2 cellular contexts compared by ENCODE assay signal in the genomic region with DNA sequence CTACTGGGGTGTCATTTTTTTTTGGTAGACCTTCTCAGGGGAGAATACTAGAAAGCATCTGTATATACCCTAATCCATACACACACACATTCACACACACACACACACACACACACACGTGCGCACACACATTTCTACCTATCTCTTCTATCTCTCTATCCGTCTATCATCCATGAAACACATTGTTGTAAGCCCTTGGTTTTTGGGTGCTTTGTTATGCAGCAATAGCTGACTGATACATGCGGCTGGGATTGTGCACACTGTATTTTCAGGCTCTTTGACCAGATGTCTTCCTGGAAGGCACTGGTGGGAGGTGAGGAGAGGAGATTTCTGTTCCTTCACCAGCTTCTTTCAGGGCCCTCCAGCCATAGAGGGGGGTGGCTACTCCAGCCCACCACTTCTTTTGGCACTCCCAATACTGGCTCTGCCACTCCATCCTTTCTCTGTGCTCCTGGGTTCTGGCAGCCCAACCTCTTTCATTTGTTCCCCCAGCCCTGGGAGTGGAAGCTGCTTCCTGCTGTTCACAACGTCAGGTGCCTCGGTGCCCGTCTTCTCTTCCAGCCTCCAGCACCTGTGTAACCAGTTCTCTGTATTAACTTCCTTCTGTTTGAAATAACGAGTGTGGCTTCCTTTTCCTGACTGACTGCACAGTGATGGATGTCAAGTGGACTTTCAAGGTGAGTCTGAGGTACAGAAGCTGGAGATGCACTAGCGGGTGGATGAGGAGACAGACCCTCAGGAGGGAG.
TF ChIP-seq lines count a peak whose summit lies in the region.

No MANE protein-coding gene starts in this region.

TF ChIP-seq in HCT116, 20 proteins besides CTCF, POLR2A, EP300 and RAD21:
- peak; percentile 52; the same call in 1 of the 2 replicates for TF ChIP-seq CBX3 (IDR thresholded peaks at IDR 0.05; ENCODE audit: low read depth)
- TF ChIP-seq POLR2AphosphoS5 (IDR thresholded peaks at IDR 0.05; ENCODE audit: low read depth, low read length): no peak

TF ChIP-seq in K562, 482 proteins besides CTCF, POLR2A, EP300 and RAD21 (continues in another document):
- TF ChIP-seq, protein P1, sequence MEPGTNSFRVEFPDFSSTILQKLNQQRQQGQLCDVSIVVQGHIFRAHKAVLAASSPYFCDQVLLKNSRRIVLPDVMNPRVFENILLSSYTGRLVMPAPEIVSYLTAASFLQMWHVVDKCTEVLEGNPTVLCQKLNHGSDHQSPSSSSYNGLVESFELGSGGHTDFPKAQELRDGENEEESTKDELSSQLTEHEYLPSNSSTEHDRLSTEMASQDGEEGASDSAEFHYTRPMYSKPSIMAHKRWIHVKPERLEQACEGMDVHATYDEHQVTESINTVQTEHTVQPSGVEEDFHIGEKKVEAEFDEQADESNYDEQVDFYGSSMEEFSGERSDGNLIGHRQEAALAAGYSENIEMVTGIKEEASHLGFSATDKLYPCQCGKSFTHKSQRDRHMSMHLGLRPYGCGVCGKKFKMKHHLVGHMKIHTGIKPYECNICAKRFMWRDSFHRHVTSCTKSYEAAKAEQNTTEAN (CRISPR knock-in tag; IDR thresholded peaks at IDR 0.05): no peak
- TF ChIP-seq, protein P2, sequence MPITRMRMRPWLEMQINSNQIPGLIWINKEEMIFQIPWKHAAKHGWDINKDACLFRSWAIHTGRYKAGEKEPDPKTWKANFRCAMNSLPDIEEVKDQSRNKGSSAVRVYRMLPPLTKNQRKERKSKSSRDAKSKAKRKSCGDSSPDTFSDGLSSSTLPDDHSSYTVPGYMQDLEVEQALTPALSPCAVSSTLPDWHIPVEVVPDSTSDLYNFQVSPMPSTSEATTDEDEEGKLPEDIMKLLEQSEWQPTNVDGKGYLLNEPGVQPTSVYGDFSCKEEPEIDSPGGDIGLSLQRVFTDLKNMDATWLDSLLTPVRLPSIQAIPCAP (CRISPR knock-in tag; IDR thresholded peaks at IDR 0.05; ENCODE audit: borderline replicate concordance): no peak
- TF ChIP-seq ZNF3 (CRISPR knock-in tag; IDR thresholded peaks at IDR 0.05) (no peak), FOXJ2 (tag; IDR thresholded peaks at IDR 0.05) (no peak), ZNF24 (IDR thresholded peaks at IDR 0.05) (no peak), TRIM28 (IDR thresholded peaks at IDR 0.05) (peak; percentile 52; the same call in 1 of the 2 replicates), SMAD4 (CRISPR knock-in tag; conservative IDR thresholded peaks at IDR 0.05) (no peak), CBX3 (IDR thresholded peaks at IDR 0.05; ENCODE audit: borderline replicate concordance in 1 of 2, low read length in 2 of 2) (peak in 1 of 2 experiments; percentile 68; a peak in 1 of 3 replicates), FOXK2 (conservative IDR thresholded peaks at IDR 0.05 in 1 of 2, IDR thresholded peaks at IDR 0.05 in 1 of 2; ENCODE audit: low read depth in 2 of 2) (no peak), HDAC8 (tag; IDR thresholded peaks at IDR 0.05) (no peak), ZNF311 (CRISPR knock-in tag; IDR thresholded peaks at IDR 0.05) (no peak), DMBX1 (CRISPR knock-in tag; IDR thresholded peaks at IDR 0.05; ENCODE audit: borderline replicate concordance) (no peak), HDAC6 (IDR thresholded peaks at IDR 0.05; ENCODE audit: low read depth, low read length) (no peak), KDM1A (IDR thresholded peaks at IDR 0.05) (peak in 1 of 2 experiments; percentile 34; a peak in 1 of 4 replicates), ZBED1 (IDR thresholded peaks at IDR 0.05) (no peak), SMARCA4 (IDR thresholded peaks at IDR 0.05) (no peak), ZNF197 (CRISPR knock-in tag; IDR thresholded peaks at IDR 0.05; ENCODE audit: low read depth) (no peak)
- TF ChIP-seq, protein P3, sequence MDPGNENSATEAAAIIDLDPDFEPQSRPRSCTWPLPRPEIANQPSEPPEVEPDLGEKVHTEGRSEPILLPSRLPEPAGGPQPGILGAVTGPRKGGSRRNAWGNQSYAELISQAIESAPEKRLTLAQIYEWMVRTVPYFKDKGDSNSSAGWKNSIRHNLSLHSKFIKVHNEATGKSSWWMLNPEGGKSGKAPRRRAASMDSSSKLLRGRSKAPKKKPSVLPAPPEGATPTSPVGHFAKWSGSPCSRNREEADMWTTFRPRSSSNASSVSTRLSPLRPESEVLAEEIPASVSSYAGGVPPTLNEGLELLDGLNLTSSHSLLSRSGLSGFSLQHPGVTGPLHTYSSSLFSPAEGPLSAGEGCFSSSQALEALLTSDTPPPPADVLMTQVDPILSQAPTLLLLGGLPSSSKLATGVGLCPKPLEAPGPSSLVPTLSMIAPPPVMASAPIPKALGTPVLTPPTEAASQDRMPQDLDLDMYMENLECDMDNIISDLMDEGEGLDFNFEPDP (CRISPR knock-in tag; IDR thresholded peaks at IDR 0.05): no peak
- TF ChIP-seq, protein P4, sequence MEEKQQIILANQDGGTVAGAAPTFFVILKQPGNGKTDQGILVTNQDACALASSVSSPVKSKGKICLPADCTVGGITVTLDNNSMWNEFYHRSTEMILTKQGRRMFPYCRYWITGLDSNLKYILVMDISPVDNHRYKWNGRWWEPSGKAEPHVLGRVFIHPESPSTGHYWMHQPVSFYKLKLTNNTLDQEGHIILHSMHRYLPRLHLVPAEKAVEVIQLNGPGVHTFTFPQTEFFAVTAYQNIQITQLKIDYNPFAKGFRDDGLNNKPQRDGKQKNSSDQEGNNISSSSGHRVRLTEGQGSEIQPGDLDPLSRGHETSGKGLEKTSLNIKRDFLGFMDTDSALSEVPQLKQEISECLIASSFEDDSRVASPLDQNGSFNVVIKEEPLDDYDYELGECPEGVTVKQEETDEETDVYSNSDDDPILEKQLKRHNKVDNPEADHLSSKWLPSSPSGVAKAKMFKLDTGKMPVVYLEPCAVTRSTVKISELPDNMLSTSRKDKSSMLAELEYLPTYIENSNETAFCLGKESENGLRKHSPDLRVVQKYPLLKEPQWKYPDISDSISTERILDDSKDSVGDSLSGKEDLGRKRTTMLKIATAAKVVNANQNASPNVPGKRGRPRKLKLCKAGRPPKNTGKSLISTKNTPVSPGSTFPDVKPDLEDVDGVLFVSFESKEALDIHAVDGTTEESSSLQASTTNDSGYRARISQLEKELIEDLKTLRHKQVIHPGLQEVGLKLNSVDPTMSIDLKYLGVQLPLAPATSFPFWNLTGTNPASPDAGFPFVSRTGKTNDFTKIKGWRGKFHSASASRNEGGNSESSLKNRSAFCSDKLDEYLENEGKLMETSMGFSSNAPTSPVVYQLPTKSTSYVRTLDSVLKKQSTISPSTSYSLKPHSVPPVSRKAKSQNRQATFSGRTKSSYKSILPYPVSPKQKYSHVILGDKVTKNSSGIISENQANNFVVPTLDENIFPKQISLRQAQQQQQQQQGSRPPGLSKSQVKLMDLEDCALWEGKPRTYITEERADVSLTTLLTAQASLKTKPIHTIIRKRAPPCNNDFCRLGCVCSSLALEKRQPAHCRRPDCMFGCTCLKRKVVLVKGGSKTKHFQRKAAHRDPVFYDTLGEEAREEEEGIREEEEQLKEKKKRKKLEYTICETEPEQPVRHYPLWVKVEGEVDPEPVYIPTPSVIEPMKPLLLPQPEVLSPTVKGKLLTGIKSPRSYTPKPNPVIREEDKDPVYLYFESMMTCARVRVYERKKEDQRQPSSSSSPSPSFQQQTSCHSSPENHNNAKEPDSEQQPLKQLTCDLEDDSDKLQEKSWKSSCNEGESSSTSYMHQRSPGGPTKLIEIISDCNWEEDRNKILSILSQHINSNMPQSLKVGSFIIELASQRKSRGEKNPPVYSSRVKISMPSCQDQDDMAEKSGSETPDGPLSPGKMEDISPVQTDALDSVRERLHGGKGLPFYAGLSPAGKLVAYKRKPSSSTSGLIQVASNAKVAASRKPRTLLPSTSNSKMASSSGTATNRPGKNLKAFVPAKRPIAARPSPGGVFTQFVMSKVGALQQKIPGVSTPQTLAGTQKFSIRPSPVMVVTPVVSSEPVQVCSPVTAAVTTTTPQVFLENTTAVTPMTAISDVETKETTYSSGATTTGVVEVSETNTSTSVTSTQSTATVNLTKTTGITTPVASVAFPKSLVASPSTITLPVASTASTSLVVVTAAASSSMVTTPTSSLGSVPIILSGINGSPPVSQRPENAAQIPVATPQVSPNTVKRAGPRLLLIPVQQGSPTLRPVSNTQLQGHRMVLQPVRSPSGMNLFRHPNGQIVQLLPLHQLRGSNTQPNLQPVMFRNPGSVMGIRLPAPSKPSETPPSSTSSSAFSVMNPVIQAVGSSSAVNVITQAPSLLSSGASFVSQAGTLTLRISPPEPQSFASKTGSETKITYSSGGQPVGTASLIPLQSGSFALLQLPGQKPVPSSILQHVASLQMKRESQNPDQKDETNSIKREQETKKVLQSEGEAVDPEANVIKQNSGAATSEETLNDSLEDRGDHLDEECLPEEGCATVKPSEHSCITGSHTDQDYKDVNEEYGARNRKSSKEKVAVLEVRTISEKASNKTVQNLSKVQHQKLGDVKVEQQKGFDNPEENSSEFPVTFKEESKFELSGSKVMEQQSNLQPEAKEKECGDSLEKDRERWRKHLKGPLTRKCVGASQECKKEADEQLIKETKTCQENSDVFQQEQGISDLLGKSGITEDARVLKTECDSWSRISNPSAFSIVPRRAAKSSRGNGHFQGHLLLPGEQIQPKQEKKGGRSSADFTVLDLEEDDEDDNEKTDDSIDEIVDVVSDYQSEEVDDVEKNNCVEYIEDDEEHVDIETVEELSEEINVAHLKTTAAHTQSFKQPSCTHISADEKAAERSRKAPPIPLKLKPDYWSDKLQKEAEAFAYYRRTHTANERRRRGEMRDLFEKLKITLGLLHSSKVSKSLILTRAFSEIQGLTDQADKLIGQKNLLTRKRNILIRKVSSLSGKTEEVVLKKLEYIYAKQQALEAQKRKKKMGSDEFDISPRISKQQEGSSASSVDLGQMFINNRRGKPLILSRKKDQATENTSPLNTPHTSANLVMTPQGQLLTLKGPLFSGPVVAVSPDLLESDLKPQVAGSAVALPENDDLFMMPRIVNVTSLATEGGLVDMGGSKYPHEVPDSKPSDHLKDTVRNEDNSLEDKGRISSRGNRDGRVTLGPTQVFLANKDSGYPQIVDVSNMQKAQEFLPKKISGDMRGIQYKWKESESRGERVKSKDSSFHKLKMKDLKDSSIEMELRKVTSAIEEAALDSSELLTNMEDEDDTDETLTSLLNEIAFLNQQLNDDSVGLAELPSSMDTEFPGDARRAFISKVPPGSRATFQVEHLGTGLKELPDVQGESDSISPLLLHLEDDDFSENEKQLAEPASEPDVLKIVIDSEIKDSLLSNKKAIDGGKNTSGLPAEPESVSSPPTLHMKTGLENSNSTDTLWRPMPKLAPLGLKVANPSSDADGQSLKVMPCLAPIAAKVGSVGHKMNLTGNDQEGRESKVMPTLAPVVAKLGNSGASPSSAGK (IDR thresholded peaks at IDR 0.05): no peak
- TF ChIP-seq, protein P5, sequence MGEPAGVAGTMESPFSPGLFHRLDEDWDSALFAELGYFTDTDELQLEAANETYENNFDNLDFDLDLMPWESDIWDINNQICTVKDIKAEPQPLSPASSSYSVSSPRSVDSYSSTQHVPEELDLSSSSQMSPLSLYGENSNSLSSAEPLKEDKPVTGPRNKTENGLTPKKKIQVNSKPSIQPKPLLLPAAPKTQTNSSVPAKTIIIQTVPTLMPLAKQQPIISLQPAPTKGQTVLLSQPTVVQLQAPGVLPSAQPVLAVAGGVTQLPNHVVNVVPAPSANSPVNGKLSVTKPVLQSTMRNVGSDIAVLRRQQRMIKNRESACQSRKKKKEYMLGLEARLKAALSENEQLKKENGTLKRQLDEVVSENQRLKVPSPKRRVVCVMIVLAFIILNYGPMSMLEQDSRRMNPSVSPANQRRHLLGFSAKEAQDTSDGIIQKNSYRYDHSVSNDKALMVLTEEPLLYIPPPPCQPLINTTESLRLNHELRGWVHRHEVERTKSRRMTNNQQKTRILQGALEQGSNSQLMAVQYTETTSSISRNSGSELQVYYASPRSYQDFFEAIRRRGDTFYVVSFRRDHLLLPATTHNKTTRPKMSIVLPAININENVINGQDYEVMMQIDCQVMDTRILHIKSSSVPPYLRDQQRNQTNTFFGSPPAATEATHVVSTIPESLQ (CRISPR knock-in tag; IDR thresholded peaks at IDR 0.05): no peak
- TF ChIP-seq, protein P6, sequence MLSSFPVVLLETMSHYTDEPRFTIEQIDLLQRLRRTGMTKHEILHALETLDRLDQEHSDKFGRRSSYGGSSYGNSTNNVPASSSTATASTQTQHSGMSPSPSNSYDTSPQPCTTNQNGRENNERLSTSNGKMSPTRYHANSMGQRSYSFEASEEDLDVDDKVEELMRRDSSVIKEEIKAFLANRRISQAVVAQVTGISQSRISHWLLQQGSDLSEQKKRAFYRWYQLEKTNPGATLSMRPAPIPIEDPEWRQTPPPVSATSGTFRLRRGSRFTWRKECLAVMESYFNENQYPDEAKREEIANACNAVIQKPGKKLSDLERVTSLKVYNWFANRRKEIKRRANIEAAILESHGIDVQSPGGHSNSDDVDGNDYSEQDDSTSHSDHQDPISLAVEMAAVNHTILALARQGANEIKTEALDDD (IDR thresholded peaks at IDR 0.05): no peak
- TF ChIP-seq, protein P7, sequence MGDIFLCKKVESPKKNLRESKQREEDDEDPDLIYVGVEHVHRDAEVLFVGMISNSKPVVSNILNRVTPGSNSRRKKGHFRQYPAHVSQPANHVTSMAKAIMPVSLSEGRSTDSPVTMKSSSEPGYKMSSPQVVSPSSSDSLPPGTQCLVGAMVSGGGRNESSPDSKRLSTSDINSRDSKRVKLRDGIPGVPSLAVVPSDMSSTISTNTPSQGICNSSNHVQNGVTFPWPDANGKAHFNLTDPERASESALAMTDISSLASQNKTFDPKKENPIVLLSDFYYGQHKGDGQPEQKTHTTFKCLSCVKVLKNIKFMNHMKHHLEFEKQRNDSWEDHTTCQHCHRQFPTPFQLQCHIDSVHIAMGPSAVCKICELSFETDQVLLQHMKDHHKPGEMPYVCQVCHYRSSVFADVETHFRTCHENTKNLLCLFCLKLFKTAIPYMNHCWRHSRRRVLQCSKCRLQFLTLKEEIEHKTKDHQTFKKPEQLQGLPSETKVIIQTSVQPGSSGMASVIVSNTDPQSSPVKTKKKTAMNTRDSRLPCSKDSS (IDR thresholded peaks at IDR 0.05; ENCODE audit: low read depth, partially characterized antibody): no peak
- TF ChIP-seq, protein P8, sequence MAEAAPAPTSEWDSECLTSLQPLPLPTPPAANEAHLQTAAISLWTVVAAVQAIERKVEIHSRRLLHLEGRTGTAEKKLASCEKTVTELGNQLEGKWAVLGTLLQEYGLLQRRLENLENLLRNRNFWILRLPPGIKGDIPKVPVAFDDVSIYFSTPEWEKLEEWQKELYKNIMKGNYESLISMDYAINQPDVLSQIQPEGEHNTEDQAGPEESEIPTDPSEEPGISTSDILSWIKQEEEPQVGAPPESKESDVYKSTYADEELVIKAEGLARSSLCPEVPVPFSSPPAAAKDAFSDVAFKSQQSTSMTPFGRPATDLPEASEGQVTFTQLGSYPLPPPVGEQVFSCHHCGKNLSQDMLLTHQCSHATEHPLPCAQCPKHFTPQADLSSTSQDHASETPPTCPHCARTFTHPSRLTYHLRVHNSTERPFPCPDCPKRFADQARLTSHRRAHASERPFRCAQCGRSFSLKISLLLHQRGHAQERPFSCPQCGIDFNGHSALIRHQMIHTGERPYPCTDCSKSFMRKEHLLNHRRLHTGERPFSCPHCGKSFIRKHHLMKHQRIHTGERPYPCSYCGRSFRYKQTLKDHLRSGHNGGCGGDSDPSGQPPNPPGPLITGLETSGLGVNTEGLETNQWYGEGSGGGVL (CRISPR knock-in tag; IDR thresholded peaks at IDR 0.05): no peak
- TF ChIP-seq, protein P9, sequence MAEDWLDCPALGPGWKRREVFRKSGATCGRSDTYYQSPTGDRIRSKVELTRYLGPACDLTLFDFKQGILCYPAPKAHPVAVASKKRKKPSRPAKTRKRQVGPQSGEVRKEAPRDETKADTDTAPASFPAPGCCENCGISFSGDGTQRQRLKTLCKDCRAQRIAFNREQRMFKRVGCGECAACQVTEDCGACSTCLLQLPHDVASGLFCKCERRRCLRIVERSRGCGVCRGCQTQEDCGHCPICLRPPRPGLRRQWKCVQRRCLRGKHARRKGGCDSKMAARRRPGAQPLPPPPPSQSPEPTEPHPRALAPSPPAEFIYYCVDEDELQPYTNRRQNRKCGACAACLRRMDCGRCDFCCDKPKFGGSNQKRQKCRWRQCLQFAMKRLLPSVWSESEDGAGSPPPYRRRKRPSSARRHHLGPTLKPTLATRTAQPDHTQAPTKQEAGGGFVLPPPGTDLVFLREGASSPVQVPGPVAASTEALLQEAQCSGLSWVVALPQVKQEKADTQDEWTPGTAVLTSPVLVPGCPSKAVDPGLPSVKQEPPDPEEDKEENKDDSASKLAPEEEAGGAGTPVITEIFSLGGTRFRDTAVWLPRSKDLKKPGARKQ (CRISPR knock-in tag; IDR thresholded peaks at IDR 0.05): no peak
